In the genomic region with DNA sequence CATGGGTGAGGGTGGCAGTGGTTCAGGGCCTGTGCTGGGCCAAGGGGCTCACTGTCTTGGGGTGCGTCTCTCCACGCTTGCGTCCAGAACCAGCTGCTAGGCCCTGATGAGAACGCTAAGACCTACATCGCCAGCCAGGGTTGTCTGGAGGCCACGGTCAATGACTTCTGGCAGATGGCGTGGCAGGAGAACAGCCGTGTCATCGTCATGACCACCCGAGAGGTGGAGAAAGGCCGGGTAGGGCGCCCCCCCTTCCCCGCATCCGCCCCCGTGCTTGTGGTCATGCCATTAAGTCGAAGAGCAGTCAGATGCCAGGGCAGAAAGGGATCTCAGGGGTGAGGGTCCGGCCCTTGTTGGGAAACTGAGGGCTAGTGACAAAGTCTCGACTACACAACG, we compare ENCODE assay signal across 13 cellular contexts. TPM values are rescaled to one million over a fixed set of nuclear protein-coding genes. Genes with fewer than 3 reads are reported as not detected.
DNase-seq lines count a peak whose midpoint lies in the region; ATAC-seq and TF ChIP-seq lines count a peak whose summit lies in the region.
"Had no signal": no experiment of that assay in that cellular context is flagged by ENCODE, and none has a peak within 500 bp of the region (broad histone marks: within the 10 kb centered on the region; RNA-seq: fewer than 3 reads in every experiment).

No MANE protein-coding gene starts in this region.

- H3K9me2 ChIP-seq in GM23338 (ENCODE audit: insufficient read depth), result no peaks in the 10 kb centered on the region

- no peak for DNase-seq in GM06990 (ENCODE audit: extremely low read depth, insufficient read length)
- no peak for DNase-seq in GM23338 (ENCODE audit: low spot score)
- DNase-seq in posterior vena cava (ENCODE audit: low spot score), result peak; percentile 85
- no peak for DNase-seq in upper lobe of left lung
- no peak for DNase-seq in NK-92 (lab: John Stamatoyannopoulos, UW; ENCODE audit: unreplicated experiment)
- no peak for DNase-seq in DMS114 treated with DMSO at 0.1 percent for 48 hours (lab: John Stamatoyannopoulos, UW; ENCODE audit: unreplicated experiment)
- DNase-seq: NCI-H226 had no signal

- H3K36me3 Mint-ChIP-seq in GM23338 (ENCODE audit: low read depth), result no peaks in the 10 kb centered on the region; the same call in 2 of the 3 replicates
- peaks cover 33% of the 10 kb centered on the region for H3K36me3 Mint-ChIP-seq in activated naive CD8-positive, alpha-beta T cell

- no peaks in the 10 kb centered on the region for H3K79me2 ChIP-seq in GM23338 (replicated peaks; ENCODE audit: insufficient read depth)

- H3K4me2 ChIP-seq in GM23338, result no peak overlapping the region

- no peak for TF ChIP-seq CTCF in GM06990 (IDR thresholded peaks at IDR 0.05; ENCODE audit: insufficient read depth, low read length, poor library complexity, severe bottlenecking)
- no peak for TF ChIP-seq CTCF in GM23338 (conservative IDR thresholded peaks at IDR 0.05; ENCODE audit: low read depth in 2 of 2)
- TF ChIP-seq CTCF in upper lobe of left lung (IDR thresholded peaks at IDR 0.05), result no peak

- H3K27ac ChIP-seq in GM23338 (ENCODE audit: low read depth), result no peak overlapping the region
- H3K27ac ChIP-seq in upper lobe of left lung, result peak overlapping the region in 2 of 4 donors; percentile 91 to 97
- H3K27ac ChIP-seq: VCaP had no signal

- intact Hi-C loops in posterior vena cava (cut with DNase I), result loop anchor here in 1 of 2 donors (10.0 kb wide), 1 partner anchor 158 kb away; no protein-coding TSS in a partner anchor

- WGBS in upper lobe of left lung, 2 donors, result 76 to 83% methylated on average over 14 to 16 of the region's 19 CpGs

- no peak for ATAC-seq in GM23338
- ATAC-seq in upper lobe of left lung (ENCODE audit: low FRiP score in 2 of 2), result no peak

- no peaks in the 10 kb centered on the region for H3K9me3 Mint-ChIP-seq in GM23338
- no peaks in the 10 kb centered on the region for H3K9me3 Mint-ChIP-seq in activated naive CD8-positive, alpha-beta T cell (ENCODE audit: low read depth)
- H3K9me3 Mint-ChIP-seq: neural crest cell had no signal

- H4K20me1 ChIP-seq in GM23338 (replicated peaks; ENCODE audit: insufficient read depth), result no peaks in the 10 kb centered on the region

- H3K4me3 ChIP-seq in GM06990 (replicated peaks; ENCODE audit: low read depth, low read length) (peak overlapping the region; percentile 54), GM23338 (no peak overlapping the region), upper lobe of left lung (no peak overlapping the region)
- H3K4me3 ChIP-seq: adrenal gland had no signal

- TF ChIP-seq EP300 in upper lobe of left lung (IDR thresholded peaks at IDR 0.05), result no peak

- H3F3A ChIP-seq in GM23338 (replicated peaks; ENCODE audit: low read depth), result peaks cover 4% of the 10 kb centered on the region

- H3K27ac Mint-ChIP-seq in GM23338, result peak overlapping the region; percentile 31; the same call in 1 of the 2 replicates
- peak overlapping the region; percentile 94 for H3K27ac Mint-ChIP-seq in activated naive CD8-positive, alpha-beta T cell

- peaks cover 64% of the 10 kb centered on the region for H3K36me3 ChIP-seq in GM06990 (ENCODE audit: control insufficient read depth, insufficient read depth, low read length)
- H3K36me3 ChIP-seq in GM23338 (ENCODE audit: insufficient read depth), result no peaks in the 10 kb centered on the region
- peaks cover 0 to 24% (median 16%) of the 10 kb centered on the region in 4 donors for H3K36me3 ChIP-seq in upper lobe of left lung
- H3K36me3 ChIP-seq: adrenal gland had no signal

- H3K4me1 ChIP-seq in GM23338 (ENCODE audit: insufficient read depth) (peaks cover 24% of the 10 kb centered on the region), upper lobe of left lung (peaks cover 56 to 80% (median 70%) of the 10 kb centered on the region in 4 donors)

- no peak overlapping the region for H3K4me3 Mint-ChIP-seq in GM23338
- peak overlapping the region; percentile 97 for H3K4me3 Mint-ChIP-seq in activated naive CD8-positive, alpha-beta T cell
- H3K4me3 Mint-ChIP-seq: neural crest cell had no signal

- H3K4me1 Mint-ChIP-seq in GM23338, result peaks cover 37% of the 10 kb centered on the region
- peaks cover 72% of the 10 kb centered on the region for H3K4me1 Mint-ChIP-seq in activated naive CD8-positive, alpha-beta T cell (ENCODE audit: low read depth)

- H3K27me3 ChIP-seq in GM06990 (replicated peaks; ENCODE audit: control insufficient read depth, insufficient read depth, low read length), result no peaks in the 10 kb centered on the region
- H3K27me3 ChIP-seq in GM23338 (ENCODE audit: insufficient read depth), result no peaks in the 10 kb centered on the region
- H3K27me3 ChIP-seq in upper lobe of left lung, result no peaks in the 10 kb centered on the region
- H3K27me3 ChIP-seq: adrenal gland had no signal

- peaks cover 19% of the 10 kb centered on the region for H3K27me3 Mint-ChIP-seq in GM23338 (ENCODE audit: insufficient read depth, low read depth, poor library complexity)
- no peaks in the 10 kb centered on the region for H3K27me3 Mint-ChIP-seq in activated naive CD8-positive, alpha-beta T cell

- TF ChIP-seq POLR2A in upper lobe of left lung (IDR thresholded peaks at IDR 0.05), result no peak

- no peak overlapping the region for H2AFZ ChIP-seq in GM23338

- no peaks in the 10 kb centered on the region for H3K9me3 ChIP-seq in upper lobe of left lung
- H3K9me3 ChIP-seq: adrenal gland had no signal

TF ChIP-seq in GM23338, 12 proteins besides CTCF, POLR2A, EP300 and RAD21:
- TF ChIP-seq, protein P1, sequence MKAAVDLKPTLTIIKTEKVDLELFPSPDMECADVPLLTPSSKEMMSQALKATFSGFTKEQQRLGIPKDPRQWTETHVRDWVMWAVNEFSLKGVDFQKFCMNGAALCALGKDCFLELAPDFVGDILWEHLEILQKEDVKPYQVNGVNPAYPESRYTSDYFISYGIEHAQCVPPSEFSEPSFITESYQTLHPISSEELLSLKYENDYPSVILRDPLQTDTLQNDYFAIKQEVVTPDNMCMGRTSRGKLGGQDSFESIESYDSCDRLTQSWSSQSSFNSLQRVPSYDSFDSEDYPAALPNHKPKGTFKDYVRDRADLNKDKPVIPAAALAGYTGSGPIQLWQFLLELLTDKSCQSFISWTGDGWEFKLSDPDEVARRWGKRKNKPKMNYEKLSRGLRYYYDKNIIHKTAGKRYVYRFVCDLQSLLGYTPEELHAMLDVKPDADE (IDR thresholded peaks at IDR 0.05), result no peak
- TF ChIP-seq NANOG (IDR thresholded peaks at IDR 0.05; ENCODE audit: borderline replicate concordance) (no peak), STAT1 (IDR thresholded peaks at IDR 0.05; ENCODE audit: unreplicated experiment) (no peak), ZNF114 (CRISPR knock-in tag; IDR thresholded peaks at IDR 0.05) (no peak), JUNB (IDR thresholded peaks at IDR 0.05; ENCODE audit: unreplicated experiment) (no peak), EZH2 (IDR thresholded peaks at IDR 0.05; ENCODE audit: low read depth, unreplicated experiment) (no peak), EZH2phosphoT487 (IDR thresholded peaks at IDR 0.05; ENCODE audit: unreplicated experiment) (no peak)
- TF ChIP-seq, protein P2, sequence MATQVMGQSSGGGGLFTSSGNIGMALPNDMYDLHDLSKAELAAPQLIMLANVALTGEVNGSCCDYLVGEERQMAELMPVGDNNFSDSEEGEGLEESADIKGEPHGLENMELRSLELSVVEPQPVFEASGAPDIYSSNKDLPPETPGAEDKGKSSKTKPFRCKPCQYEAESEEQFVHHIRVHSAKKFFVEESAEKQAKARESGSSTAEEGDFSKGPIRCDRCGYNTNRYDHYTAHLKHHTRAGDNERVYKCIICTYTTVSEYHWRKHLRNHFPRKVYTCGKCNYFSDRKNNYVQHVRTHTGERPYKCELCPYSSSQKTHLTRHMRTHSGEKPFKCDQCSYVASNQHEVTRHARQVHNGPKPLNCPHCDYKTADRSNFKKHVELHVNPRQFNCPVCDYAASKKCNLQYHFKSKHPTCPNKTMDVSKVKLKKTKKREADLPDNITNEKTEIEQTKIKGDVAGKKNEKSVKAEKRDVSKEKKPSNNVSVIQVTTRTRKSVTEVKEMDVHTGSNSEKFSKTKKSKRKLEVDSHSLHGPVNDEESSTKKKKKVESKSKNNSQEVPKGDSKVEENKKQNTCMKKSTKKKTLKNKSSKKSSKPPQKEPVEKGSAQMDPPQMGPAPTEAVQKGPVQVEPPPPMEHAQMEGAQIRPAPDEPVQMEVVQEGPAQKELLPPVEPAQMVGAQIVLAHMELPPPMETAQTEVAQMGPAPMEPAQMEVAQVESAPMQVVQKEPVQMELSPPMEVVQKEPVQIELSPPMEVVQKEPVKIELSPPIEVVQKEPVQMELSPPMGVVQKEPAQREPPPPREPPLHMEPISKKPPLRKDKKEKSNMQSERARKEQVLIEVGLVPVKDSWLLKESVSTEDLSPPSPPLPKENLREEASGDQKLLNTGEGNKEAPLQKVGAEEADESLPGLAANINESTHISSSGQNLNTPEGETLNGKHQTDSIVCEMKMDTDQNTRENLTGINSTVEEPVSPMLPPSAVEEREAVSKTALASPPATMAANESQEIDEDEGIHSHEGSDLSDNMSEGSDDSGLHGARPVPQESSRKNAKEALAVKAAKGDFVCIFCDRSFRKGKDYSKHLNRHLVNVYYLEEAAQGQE (IDR thresholded peaks at IDR 0.05; ENCODE audit: unreplicated experiment), result no peak

RNA-seq across cellular contexts. Expression of a gene that starts 5.2 kb away (rescaled TPM):
- 24.7 and 25.3 TPM in 2 replicates for total RNA-seq in GM23338 (2014; rRNA removed; shearing (Covaris generic))
- 35.4 and 40.6 TPM in 2 replicates for polyA plus RNA-seq in GM23338 (2016; fragmentation: Nextera tagmentation; extraction: Ambion mirVana)
- total RNA-seq in posterior vena cava, result 10 to 100 TPM; 18.7 to 31.4 TPM
- total RNA-seq in upper lobe of left lung, result 100 to 1,000 TPM in 4 of 6 donors, 10 to 100 TPM in 2; 56.3 to 215 (median 114) TPM

RNA-seq across cellular contexts. Expression of a gene that starts 12.5 kb away (rescaled TPM):
- total RNA-seq in GM23338 (2014; rRNA removed; shearing (Covaris generic)), result 186 and 204 TPM in 2 replicates
- 262 and 285 TPM in 2 replicates for polyA plus RNA-seq in GM23338 (2016; fragmentation: Nextera tagmentation; extraction: Ambion mirVana)
- total RNA-seq in posterior vena cava (100 to 1,000 TPM; 189 to 206 TPM), upper lobe of left lung (100 to 1,000 TPM in 5 of 6 donors, 10 to 100 TPM in 1; 83.8 to 291 (median 179) TPM)

RNA-seq across cellular contexts. Expression of a gene that starts 12.7 kb away (rescaled TPM):
- total RNA-seq in GM23338 (2014; rRNA removed; shearing (Covaris generic)), result not detected in 2 replicates
- not detected in 2 replicates for polyA plus RNA-seq in GM23338 (2016; fragmentation: Nextera tagmentation; extraction: Ambion mirVana)
- total RNA-seq in posterior vena cava, result not detected
- not detected for total RNA-seq in upper lobe of left lung
- total RNA-seq: adrenal gland, frontal cortex, kidney epithelial cell, neural crest cell had no signal
- polyA plus RNA-seq: adrenal gland had no signal

RNA-seq across cellular contexts. Expression of a gene that starts 14.1 kb away (rescaled TPM):
- total RNA-seq in GM23338 (2014; rRNA removed; shearing (Covaris generic)), result 378 and 416 TPM in 2 replicates
- polyA plus RNA-seq in GM23338 (2016; fragmentation: Nextera tagmentation; extraction: Ambion mirVana), result 224 and 238 TPM in 2 replicates
- total RNA-seq in posterior vena cava, result 100 to 1,000 TPM in 1 of 2 donors, 10 to 100 TPM in 1; 98.8 to 110 TPM
- total RNA-seq in upper lobe of left lung, result 100 to 1,000 TPM; 101 to 196 (median 140) TPM

RNA-seq across cellular contexts. Expression of a gene that starts 14.4 kb away (rescaled TPM):
- 66.7 and 71.7 TPM in 2 replicates for total RNA-seq in GM23338 (2014; rRNA removed; shearing (Covaris generic))
- polyA plus RNA-seq in GM23338 (2016; fragmentation: Nextera tagmentation; extraction: Ambion mirVana), result 157 and 160 TPM in 2 replicates
- total RNA-seq in posterior vena cava (10 to 100 TPM; 38.4 to 43.9 TPM), upper lobe of left lung (10 to 100 TPM; 30.4 to 47.4 (median 38.3) TPM)
